Comparison of ENCODE assay signal across 1 cellular context in genomic region chr2:190352668-190353536, GRCh38.
TF ChIP-seq lines count a peak whose summit lies in the region.

No MANE protein-coding gene starts in this region.

TF ChIP-seq in HepG2, 621 proteins besides CTCF, POLR2A, EP300 and RAD21 (continued from another document and continues in another):
- TF ChIP-seq ZNF770 (CRISPR knock-in tag; IDR thresholded peaks at IDR 0.05) (peak; percentile 77), CCAR2 (optimal IDR thresholded peaks at IDR 0.05; ENCODE audit: low read depth, low read length) (peak; percentile 47), ZUFSP (CRISPR knock-in tag; IDR thresholded peaks at IDR 0.05; ENCODE audit: borderline replicate concordance) (no peak), ZNF75D (CRISPR knock-in tag; IDR thresholded peaks at IDR 0.05; ENCODE audit: borderline replicate concordance) (no peak), NFIC (IDR thresholded peaks at IDR 0.05; ENCODE audit: low read length) (peak; percentile 94), SMAD9 (CRISPR knock-in tag; IDR thresholded peaks at IDR 0.05) (0 out of 2 replicates have a peak, but pooled peaks have one; percentile 22), ZNF557 (CRISPR knock-in tag; IDR thresholded peaks at IDR 0.05) (peak; percentile 29; the same call in 1 of the 2 replicates), CERS6 (CRISPR knock-in tag; IDR thresholded peaks at IDR 0.05) (no peak), NFKBIZ (CRISPR knock-in tag; IDR thresholded peaks at IDR 0.05) (peak; percentile 92), ZNF232 (CRISPR knock-in tag; IDR thresholded peaks at IDR 0.05; ENCODE audit: borderline replicate concordance) (peak; percentile 75; the same call in 1 of the 2 replicates), MATR3 (CRISPR knock-in tag; IDR thresholded peaks at IDR 0.05) (no peak), RBAK (CRISPR knock-in tag; IDR thresholded peaks at IDR 0.05) (0 out of 2 replicates have a peak, but pooled peaks have one; percentile 52), PHF20 (CRISPR knock-in tag; IDR thresholded peaks at IDR 0.05) (peak; percentile 65; the same call in 1 of the 2 replicates), ZNF33A (CRISPR knock-in tag; IDR thresholded peaks at IDR 0.05; ENCODE audit: borderline replicate concordance) (no peak), HHEX (CRISPR knock-in tag; IDR thresholded peaks at IDR 0.05) (peak; percentile 98), TBP (CRISPR knock-in tag; IDR thresholded peaks at IDR 0.05) (no peak), RORA (CRISPR knock-in tag; IDR thresholded peaks at IDR 0.05) (peak; percentile 51; the same call in 1 of the 2 replicates), GMEB1 (CRISPR knock-in tag; IDR thresholded peaks at IDR 0.05; ENCODE audit: borderline replicate concordance) (peak; percentile 67; the same call in 1 of the 2 replicates), NFE2L2 (IDR thresholded peaks at IDR 0.05; ENCODE audit: low read length) (no peak), POGK (CRISPR knock-in tag; conservative IDR thresholded peaks at IDR 0.05) (peak; percentile 97), NFE2L1 (CRISPR knock-in tag; IDR thresholded peaks at IDR 0.05; ENCODE audit: borderline replicate concordance) (no peak), ZNF274 (CRISPR knock-in tag; IDR thresholded peaks at IDR 0.05) (peak; percentile 84; the same call in 1 of the 2 replicates), ZSCAN21 (CRISPR knock-in tag; IDR thresholded peaks at IDR 0.05; ENCODE audit: borderline replicate concordance) (peak; percentile 94), GFI1 (CRISPR knock-in tag; IDR thresholded peaks at IDR 0.05; ENCODE audit: borderline replicate concordance) (peak; percentile 91), ATAD3A (CRISPR knock-in tag; IDR thresholded peaks at IDR 0.05) (no peak), ZNF253 (CRISPR knock-in tag; IDR thresholded peaks at IDR 0.05; ENCODE audit: borderline replicate concordance) (peak; percentile 73; the same call in 1 of the 2 replicates), ZNF782 (CRISPR knock-in tag; IDR thresholded peaks at IDR 0.05; ENCODE audit: borderline replicate concordance) (peak; percentile 80; the same call in 1 of the 2 replicates), MNT (IDR thresholded peaks at IDR 0.05) (peak; percentile 47; the same call in 1 of the 2 replicates), KLF13 (CRISPR knock-in tag; IDR thresholded peaks at IDR 0.05) (no peak), TBX2 (CRISPR knock-in tag; IDR thresholded peaks at IDR 0.05; ENCODE audit: borderline replicate concordance) (peak; percentile 100), TCF7L2 (IDR thresholded peaks at IDR 0.05; ENCODE audit: low read depth, low read length) (peak; percentile 60; the same call in 1 of the 2 replicates), NONO (IDR thresholded peaks at IDR 0.05) (no peak), NONO (CRISPR knock-in tag; conservative IDR thresholded peaks at IDR 0.05) (peak; percentile 90; the same call in 1 of the 2 replicates), ZBTB1 (CRISPR knock-in tag; IDR thresholded peaks at IDR 0.05; ENCODE audit: borderline replicate concordance) (no peak), ZNF850 (CRISPR knock-in tag; conservative IDR thresholded peaks at IDR 0.05) (0 out of 2 replicates have a peak, but pooled peaks have one; percentile 54), IKZF1 (IDR thresholded peaks at IDR 0.05) (no peak)
- TF ChIP-seq, protein P1, sequence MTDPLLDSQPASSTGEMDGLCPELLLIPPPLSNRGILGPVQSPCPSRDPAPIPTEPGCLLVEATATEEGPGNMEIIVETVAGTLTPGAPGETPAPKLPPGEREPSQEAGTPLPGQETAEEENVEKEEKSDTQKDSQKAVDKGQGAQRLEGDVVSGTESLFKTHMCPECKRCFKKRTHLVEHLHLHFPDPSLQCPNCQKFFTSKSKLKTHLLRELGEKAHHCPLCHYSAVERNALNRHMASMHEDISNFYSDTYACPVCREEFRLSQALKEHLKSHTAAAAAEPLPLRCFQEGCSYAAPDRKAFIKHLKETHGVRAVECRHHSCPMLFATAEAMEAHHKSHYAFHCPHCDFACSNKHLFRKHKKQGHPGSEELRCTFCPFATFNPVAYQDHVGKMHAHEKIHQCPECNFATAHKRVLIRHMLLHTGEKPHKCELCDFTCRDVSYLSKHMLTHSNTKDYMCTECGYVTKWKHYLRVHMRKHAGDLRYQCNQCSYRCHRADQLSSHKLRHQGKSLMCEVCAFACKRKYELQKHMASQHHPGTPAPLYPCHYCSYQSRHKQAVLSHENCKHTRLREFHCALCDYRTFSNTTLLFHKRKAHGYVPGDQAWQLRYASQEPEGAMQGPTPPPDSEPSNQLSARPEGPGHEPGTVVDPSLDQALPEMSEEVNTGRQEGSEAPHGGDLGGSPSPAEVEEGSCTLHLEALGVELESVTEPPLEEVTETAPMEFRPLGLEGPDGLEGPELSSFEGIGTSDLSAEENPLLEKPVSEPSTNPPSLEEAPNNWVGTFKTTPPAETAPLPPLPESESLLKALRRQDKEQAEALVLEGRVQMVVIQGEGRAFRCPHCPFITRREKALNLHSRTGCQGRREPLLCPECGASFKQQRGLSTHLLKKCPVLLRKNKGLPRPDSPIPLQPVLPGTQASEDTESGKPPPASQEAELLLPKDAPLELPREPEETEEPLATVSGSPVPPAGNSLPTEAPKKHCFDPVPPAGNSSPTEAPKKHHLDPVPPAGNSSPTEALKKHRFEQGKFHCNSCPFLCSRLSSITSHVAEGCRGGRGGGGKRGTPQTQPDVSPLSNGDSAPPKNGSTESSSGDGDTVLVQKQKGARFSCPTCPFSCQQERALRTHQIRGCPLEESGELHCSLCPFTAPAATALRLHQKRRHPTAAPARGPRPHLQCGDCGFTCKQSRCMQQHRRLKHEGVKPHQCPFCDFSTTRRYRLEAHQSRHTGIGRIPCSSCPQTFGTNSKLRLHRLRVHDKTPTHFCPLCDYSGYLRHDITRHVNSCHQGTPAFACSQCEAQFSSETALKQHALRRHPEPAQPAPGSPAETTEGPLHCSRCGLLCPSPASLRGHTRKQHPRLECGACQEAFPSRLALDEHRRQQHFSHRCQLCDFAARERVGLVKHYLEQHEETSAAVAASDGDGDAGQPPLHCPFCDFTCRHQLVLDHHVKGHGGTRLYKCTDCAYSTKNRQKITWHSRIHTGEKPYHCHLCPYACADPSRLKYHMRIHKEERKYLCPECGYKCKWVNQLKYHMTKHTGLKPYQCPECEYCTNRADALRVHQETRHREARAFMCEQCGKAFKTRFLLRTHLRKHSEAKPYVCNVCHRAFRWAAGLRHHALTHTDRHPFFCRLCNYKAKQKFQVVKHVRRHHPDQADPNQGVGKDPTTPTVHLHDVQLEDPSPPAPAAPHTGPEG (CRISPR knock-in tag; IDR thresholded peaks at IDR 0.05) = no peak
- TF ChIP-seq, protein P2, sequence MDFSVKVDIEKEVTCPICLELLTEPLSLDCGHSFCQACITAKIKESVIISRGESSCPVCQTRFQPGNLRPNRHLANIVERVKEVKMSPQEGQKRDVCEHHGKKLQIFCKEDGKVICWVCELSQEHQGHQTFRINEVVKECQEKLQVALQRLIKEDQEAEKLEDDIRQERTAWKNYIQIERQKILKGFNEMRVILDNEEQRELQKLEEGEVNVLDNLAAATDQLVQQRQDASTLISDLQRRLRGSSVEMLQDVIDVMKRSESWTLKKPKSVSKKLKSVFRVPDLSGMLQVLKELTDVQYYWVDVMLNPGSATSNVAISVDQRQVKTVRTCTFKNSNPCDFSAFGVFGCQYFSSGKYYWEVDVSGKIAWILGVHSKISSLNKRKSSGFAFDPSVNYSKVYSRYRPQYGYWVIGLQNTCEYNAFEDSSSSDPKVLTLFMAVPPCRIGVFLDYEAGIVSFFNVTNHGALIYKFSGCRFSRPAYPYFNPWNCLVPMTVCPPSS (IDR thresholded peaks at IDR 0.05) = no peak
- TF ChIP-seq, protein P3, sequence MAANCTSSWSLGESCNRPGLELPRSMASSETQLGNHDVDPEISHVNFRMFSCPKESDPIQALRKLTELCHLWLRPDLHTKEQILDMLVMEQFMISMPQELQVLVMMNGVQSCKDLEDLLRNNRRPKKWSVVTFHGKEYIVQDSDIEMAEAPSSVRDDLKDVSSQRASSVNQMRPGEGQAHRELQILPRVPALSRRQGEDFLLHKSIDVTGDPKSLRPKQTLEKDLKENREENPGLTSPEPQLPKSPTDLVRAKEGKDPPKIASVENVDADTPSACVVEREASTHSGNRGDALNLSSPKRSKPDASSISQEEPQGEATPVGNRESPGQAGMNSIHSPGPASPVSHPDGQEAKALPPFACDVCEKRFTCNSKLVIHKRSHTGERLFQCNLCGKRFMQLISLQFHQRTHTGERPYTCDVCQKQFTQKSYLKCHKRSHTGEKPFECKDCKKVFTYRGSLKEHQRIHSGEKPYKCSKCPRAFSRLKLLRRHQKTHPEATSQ (CRISPR knock-in tag; IDR thresholded peaks at IDR 0.05; ENCODE audit: borderline replicate concordance) = peak; percentile 96
- TF ChIP-seq, protein P4, sequence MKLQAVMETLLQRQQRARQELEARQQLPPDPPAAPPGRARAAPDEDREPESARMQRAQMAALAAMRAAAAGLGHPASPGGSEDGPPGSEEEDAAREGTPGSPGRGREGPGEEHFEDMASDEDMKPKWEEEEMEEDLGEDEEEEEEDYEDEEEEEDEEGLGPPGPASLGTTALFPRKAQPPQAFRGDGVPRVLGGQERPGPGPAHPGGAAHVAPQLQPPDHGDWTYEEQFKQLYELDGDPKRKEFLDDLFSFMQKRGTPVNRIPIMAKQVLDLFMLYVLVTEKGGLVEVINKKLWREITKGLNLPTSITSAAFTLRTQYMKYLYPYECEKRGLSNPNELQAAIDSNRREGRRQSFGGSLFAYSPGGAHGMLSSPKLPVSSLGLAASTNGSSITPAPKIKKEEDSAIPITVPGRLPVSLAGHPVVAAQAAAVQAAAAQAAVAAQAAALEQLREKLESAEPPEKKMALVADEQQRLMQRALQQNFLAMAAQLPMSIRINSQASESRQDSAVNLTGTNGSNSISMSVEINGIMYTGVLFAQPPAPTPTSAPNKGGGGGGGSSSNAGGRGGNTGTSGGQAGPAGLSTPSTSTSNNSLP (IDR thresholded peaks at IDR 0.05; ENCODE audit: low read depth, low read length) = peak; percentile 96
